ENCODE assay signal across 8 cellular contexts in the genomic region with DNA sequence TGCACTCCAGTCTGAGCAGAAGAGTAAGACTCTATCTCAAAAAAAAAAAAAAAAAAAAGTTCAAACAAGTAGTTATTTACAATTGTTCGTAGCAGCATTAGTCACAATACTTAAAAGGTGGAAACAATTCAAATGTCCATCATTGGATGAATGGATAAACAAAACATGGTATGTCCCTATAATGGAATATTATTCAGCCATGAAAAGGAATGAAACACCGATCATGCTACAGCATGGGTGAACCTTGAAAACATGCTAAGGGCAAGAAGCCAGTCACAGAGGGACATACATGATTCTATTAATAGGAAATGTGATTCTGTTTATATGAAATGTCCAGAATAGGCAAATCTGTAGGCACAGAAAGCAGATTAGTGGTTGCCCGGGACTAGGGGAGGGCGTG. TPM values are rescaled to one million over a fixed set of nuclear protein-coding genes. Genes with fewer than 3 reads are reported as not detected.
"Had no signal": no experiment of that assay in that cellular context is flagged by ENCODE, and none has a peak within 500 bp of the region (broad histone marks: within the 10 kb centered on the region; RNA-seq: fewer than 3 reads in every experiment).

No MANE protein-coding gene starts in this region.

- H3K9ac ChIP-seq: GM23248 had no signal

- DNase-seq: GM23248, GOT3, H7, IMR-90, KG1 had no signal

- H2AFZ ChIP-seq: GM23248 had no signal

- H3K36me3 ChIP-seq: HAP-1 had no signal

- H3K4me3 ChIP-seq: GM23248, HAP-1, K562 had no signal

- H3K4me1 ChIP-seq: HAP-1 had no signal

- ATAC-seq: HCT116, K562 had no signal

- H3K9me3 ChIP-seq: HAP-1 had no signal

RNA-seq across cellular contexts. Expression of a gene that starts 15.9 kb away (rescaled TPM):
- polyA plus RNA-seq: K562 had no signal
